In the genomic region with DNA sequence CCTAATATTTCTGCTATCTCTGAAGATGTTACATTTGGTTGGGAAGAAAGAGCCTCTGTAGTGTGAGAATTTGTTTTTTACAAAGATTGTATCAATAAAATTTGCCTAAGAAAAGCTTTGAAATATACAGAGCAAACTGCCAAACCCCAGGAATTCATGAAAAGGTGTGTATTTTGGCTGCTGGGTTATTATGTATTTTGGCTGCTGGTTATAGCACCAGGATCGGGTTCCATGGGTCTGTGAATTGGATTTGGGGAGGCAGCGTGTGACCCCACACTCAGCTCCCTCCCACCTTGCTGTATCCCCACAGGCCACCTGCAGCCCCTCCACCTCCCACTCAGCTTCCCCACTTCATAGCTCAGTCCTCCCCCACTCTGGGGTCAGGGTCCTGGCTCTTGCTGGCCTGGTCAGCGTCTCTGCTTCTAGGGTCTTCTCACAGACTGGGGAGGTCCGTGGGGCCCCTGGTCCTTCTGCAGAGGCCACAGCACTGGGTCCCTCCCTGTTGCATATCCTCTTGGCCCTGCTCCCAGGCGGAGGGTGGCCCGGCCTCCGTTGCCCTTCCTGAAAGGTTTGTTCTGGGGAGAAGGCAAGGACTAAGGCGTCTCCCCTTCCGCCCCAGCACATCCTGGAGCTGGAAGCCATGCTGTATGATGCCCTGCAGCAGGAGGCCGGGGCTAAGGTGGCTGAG, we compare ENCODE assay signal across 11 cellular contexts. TPM values are rescaled to one million over a fixed set of nuclear protein-coding genes. Genes with fewer than 3 reads are reported as not detected.
DNase-seq lines count a peak whose midpoint lies in the region; ATAC-seq and TF ChIP-seq lines count a peak whose summit lies in the region.
"Had no signal": no experiment of that assay in that cellular context is flagged by ENCODE, and none has a peak within 500 bp of the region (broad histone marks: within the 10 kb centered on the region; RNA-seq: fewer than 3 reads in every experiment).

No MANE protein-coding gene starts in this region.

- no peak for DNase-seq in activated CD4-positive, alpha-beta T cell treated with anti-CD3 and anti-CD28 coated beads, Interleukin-2, amount 10 ng/mL, durations not matched to agents 7 days and 5 days
- DNase-seq in activated CD4-positive, alpha-beta T cell treated with anti-CD3 and anti-CD28 coated beads, Interleukin-2, amount 50 U/mL, for 1 hour: no peak
- no peak for DNase-seq in T-cell
- peak; percentile 58 to 63 for DNase-seq in heart right ventricle
- peak; percentile 46 for DNase-seq in posterior vena cava (ENCODE audit: low spot score)
- no peak for DNase-seq in vagina (ENCODE audit: extremely low spot score in 2 of 2)
- no peak for DNase-seq in DMS53 (lab: John Stamatoyannopoulos, UW)
- DNase-seq in activated T-cell treated with anti-CD3 and anti-CD28 coated beads, Interleukin-2, amount 50 U/mL, for 4 hours: no peak
- DNase-seq: midbrain had no signal

- intact Hi-C loops in heart right ventricle (cut with DNase I): no loop called here
- intact Hi-C loops in posterior vena cava (cut with DNase I): no loop called here
- intact Hi-C loops in vagina (cut with DNase I): no loop called here

- H3K4me3 Mint-ChIP-seq in activated CD4-positive, alpha-beta T cell treated with anti-CD3 and anti-CD28 coated beads, Interleukin-2, amount 10 ng/mL, durations not matched to agents 7 days and 5 days: no peak overlapping the region
- H3K4me3 Mint-ChIP-seq in T-cell: peak overlapping the region in 1 of 3 donors; percentile 83
- H3K4me3 Mint-ChIP-seq in activated T-cell treated with anti-CD3 and anti-CD28 coated beads, Interleukin-2, amount 50 U/mL, for 4 hours: no peak overlapping the region

- H3K27me3 Mint-ChIP-seq in activated CD4-positive, alpha-beta T cell treated with anti-CD3 and anti-CD28 coated beads, Interleukin-2, amount 10 ng/mL, durations not matched to agents 7 days and 5 days: no peaks in the 10 kb centered on the region
- no peaks in the 10 kb centered on the region for H3K27me3 Mint-ChIP-seq in T-cell
- peaks cover 2% of the 10 kb centered on the region for H3K27me3 Mint-ChIP-seq in activated T-cell treated with anti-CD3 and anti-CD28 coated beads, Interleukin-2, amount 50 U/mL, for 4 hours (ENCODE audit: low read depth)

- H3K36me3 Mint-ChIP-seq in activated CD4-positive, alpha-beta T cell treated with anti-CD3 and anti-CD28 coated beads, Interleukin-2, amount 10 ng/mL, durations not matched to agents 7 days and 5 days (ENCODE audit: low read depth): peaks cover 2% of the 10 kb centered on the region
- no peaks in the 10 kb centered on the region for H3K36me3 Mint-ChIP-seq in T-cell
- no peaks in the 10 kb centered on the region for H3K36me3 Mint-ChIP-seq in activated T-cell treated with anti-CD3 and anti-CD28 coated beads, Interleukin-2, amount 50 U/mL, for 4 hours (ENCODE audit: insufficient read depth)

- H3K36me3 ChIP-seq in heart right ventricle (no peaks in the 10 kb centered on the region), vagina (no peaks in the 10 kb centered on the region)
- H3K36me3 ChIP-seq: SJCRH30, upper lobe of left lung had no signal

- TF ChIP-seq CTCF in heart right ventricle (IDR thresholded peaks at IDR 0.05): no peak
- no peak for TF ChIP-seq CTCF in vagina (IDR thresholded peaks at IDR 0.05)

- POLR2A ChIA-PET in activated CD4-positive, alpha-beta T cell treated with anti-CD3 and anti-CD28 coated beads, Interleukin-2, amount 10 ng/mL, durations not matched to agents 7 days and 5 days (lab: Charles Lee): no interaction called here
- POLR2A ChIA-PET in T-cell (lab: Charles Lee): no interaction called here

- ATAC-seq in T-cell (replicated peaks in 1 of 4) (no peak), heart right ventricle (peak; percentile 41 to 88 (median 82))
- ATAC-seq in activated T-cell treated with anti-CD3 and anti-CD28 coated beads, Interleukin-2, amount 50 U/mL, for 4 hours: no peak

- H3K4me1 ChIP-seq in heart right ventricle (peaks cover 10 to 24% (median 20%) of the 10 kb centered on the region in 9 donors), vagina (no peaks in the 10 kb centered on the region)
- H3K4me1 ChIP-seq: SJCRH30 had no signal

- no peaks in the 10 kb centered on the region for H3K9me3 Mint-ChIP-seq in activated CD4-positive, alpha-beta T cell treated with anti-CD3 and anti-CD28 coated beads, Interleukin-2, amount 10 ng/mL, durations not matched to agents 7 days and 5 days
- H3K9me3 Mint-ChIP-seq in T-cell: no peaks in the 10 kb centered on the region
- no peaks in the 10 kb centered on the region for H3K9me3 Mint-ChIP-seq in activated T-cell treated with anti-CD3 and anti-CD28 coated beads, Interleukin-2, amount 50 U/mL, for 4 hours

- H3K9me3 ChIP-seq in heart right ventricle (no peaks in the 10 kb centered on the region), vagina (no peaks in the 10 kb centered on the region)
- H3K9me3 ChIP-seq: SJCRH30, upper lobe of left lung had no signal

- H3K27me3 ChIP-seq in heart right ventricle: no peaks in the 10 kb centered on the region
- H3K27me3 ChIP-seq in vagina: no peaks in the 10 kb centered on the region
- H3K27me3 ChIP-seq: SJCRH30, upper lobe of left lung had no signal

- H3K4me1 Mint-ChIP-seq in activated CD4-positive, alpha-beta T cell treated with anti-CD3 and anti-CD28 coated beads, Interleukin-2, amount 10 ng/mL, durations not matched to agents 7 days and 5 days: peaks cover 41% of the 10 kb centered on the region
- peaks cover 31 to 32% (median 32%) of the 10 kb centered on the region in 3 donors for H3K4me1 Mint-ChIP-seq in T-cell
- H3K4me1 Mint-ChIP-seq in activated T-cell treated with anti-CD3 and anti-CD28 coated beads, Interleukin-2, amount 50 U/mL, for 4 hours (ENCODE audit: low read depth): peaks cover 28% of the 10 kb centered on the region

- 42 to 44% methylated on average over 10 of the region's 10 CpGs for WGBS in heart right ventricle, 2 donors

- H3K27ac ChIP-seq in heart right ventricle (peak overlapping the region in 5 of 10 donors; percentile 21 to 52 (median 30)), vagina (no peak overlapping the region)
- H3K27ac ChIP-seq: SJCRH30, upper lobe of left lung had no signal

- CTCF ChIA-PET in activated CD4-positive, alpha-beta T cell treated with anti-CD3 and anti-CD28 coated beads, Interleukin-2, amount 10 ng/mL, durations not matched to agents 7 days and 5 days (lab: Charles Lee): interaction anchor here (0.6 to 1.4 kb wide), 2 partner anchors 20 to 26 kb away, joined by 3 read pairs; no protein-coding TSS in a partner anchor
- CTCF ChIA-PET in T-cell (lab: Charles Lee): no interaction called here

- no peak for TF ChIP-seq POLR2A in vagina (IDR thresholded peaks at IDR 0.05)

- peak overlapping the region in 5 of 10 donors; percentile 8 to 25 (median 15) for H3K4me3 ChIP-seq in heart right ventricle
- no peak overlapping the region for H3K4me3 ChIP-seq in vagina
- H3K4me3 ChIP-seq: SJCRH30, upper lobe of left lung had no signal

- peak overlapping the region; percentile 92 for H3K27ac Mint-ChIP-seq in activated CD4-positive, alpha-beta T cell treated with anti-CD3 and anti-CD28 coated beads, Interleukin-2, amount 10 ng/mL, durations not matched to agents 7 days and 5 days
- peak overlapping the region; percentile 57 to 97 for H3K27ac Mint-ChIP-seq in T-cell

RNA-seq across cellular contexts. Expression of gene DPYSL4, which starts 24.0 kb away (rescaled TPM):
- total RNA-seq in activated CD4-positive, alpha-beta T cell treated with anti-CD3 and anti-CD28 coated beads, Interleukin-2, amount 10 ng/mL, durations not matched to agents 7 days and 5 days: 1 to 10 TPM; 1.2 to 1.6 TPM
- total RNA-seq in T-cell (1 to 10 TPM in 4 of 5 donors, under 1 TPM in 1; 0.66 to 3.9 (median 3.2) TPM), heart right ventricle (10 to 100 TPM in 9 of 10 donors, 1 to 10 TPM in 1; 9.4 to 78.9 (median 32.6) TPM), posterior vena cava (1 to 10 TPM; 1.4 to 2.1 TPM), vagina (0.49 TPM)
- 10 to 100 TPM in 1 of 2 donors, 1 to 10 TPM in 1; 2.4 to 19.2 TPM for polyA plus RNA-seq in heart right ventricle
- 1 to 10 TPM; 1.6 to 6.3 (median 3.4) TPM for total RNA-seq in activated T-cell treated with anti-CD3 and anti-CD28 coated beads, Interleukin-2, amount 50 U/mL, for 4 hours
- total RNA-seq: SJCRH30 had no signal

Comparison
In these comparisons a context has a peak if more than half of its experiments do, and no peak if none do; other contexts are left out.
1. DNase-seq: peak in heart right ventricle (2 of 2) and posterior vena cava (single experiment); none in activated CD4-positive, alpha-beta T cell treated with anti-CD3 and anti-CD28 coated beads, Interleukin-2, amount 10 ng/mL, durations not matched to agents 7 days and 5 days (single experiment), activated CD4-positive, alpha-beta T cell treated with anti-CD3 and anti-CD28 coated beads, Interleukin-2, amount 50 U/mL, for 1 hour (single experiment), T-cell (0 of 34), vagina (0 of 2), DMS53 (single experiment) and activated T-cell treated with anti-CD3 and anti-CD28 coated beads, Interleukin-2, amount 50 U/mL, for 4 hours (single experiment).
2. ATAC-seq: peak in heart right ventricle (8 of 8); none in T-cell (0 of 4) and activated T-cell treated with anti-CD3 and anti-CD28 coated beads, Interleukin-2, amount 50 U/mL, for 4 hours (0 of 2).